1 cellular context compared by ENCODE assay signal in genomic region chr6:114419175-114419574, GRCh38.
TF ChIP-seq lines count a peak whose summit lies in the region.

No MANE protein-coding gene starts in this region.

TF ChIP-seq in GM12878, 131 proteins besides CTCF, POLR2A, EP300 and RAD21 (continued from another document and continues in another):
- TF ChIP-seq ZNF217 (IDR thresholded peaks at IDR 0.05) (no peak), PRDM15 (CRISPR knock-in tag; IDR thresholded peaks at IDR 0.05) (no peak), NR2F1 (conservative IDR thresholded peaks at IDR 0.05) (peak; percentile 57; the same call in 1 of the 2 replicates), ETV6 (conservative IDR thresholded peaks at IDR 0.05 in 1 of 2, IDR thresholded peaks at IDR 0.05 in 1 of 2; ENCODE audit: borderline replicate concordance in 1 of 2, low read depth in 1 of 2) (no peak), CBX5 (IDR thresholded peaks at IDR 0.05; ENCODE audit: low read depth) (no peak), SUPT20H (IDR thresholded peaks at IDR 0.05; ENCODE audit: borderline replicate concordance, control insufficient read depth, low read depth, low read length) (no peak), TCF3 (IDR thresholded peaks at IDR 0.05; ENCODE audit: borderline replicate concordance, insufficient read depth, low read depth, low read length) (no peak), CBFB (IDR thresholded peaks at IDR 0.05; ENCODE audit: low read depth) (no peak), MTA2 (IDR thresholded peaks at IDR 0.05; ENCODE audit: low read depth) (peak; percentile 62; the same call in 1 of the 2 replicates), ZNF207 (IDR thresholded peaks at IDR 0.05; ENCODE audit: borderline replicate concordance) (no peak), RCOR1 (conservative IDR thresholded peaks at IDR 0.05; ENCODE audit: low read depth, low read length) (no peak), SUZ12 (IDR thresholded peaks at IDR 0.05; ENCODE audit: unreplicated experiment) (no peak), HDAC2 (IDR thresholded peaks at IDR 0.05) (no peak), ZBTB11 (CRISPR knock-in tag; IDR thresholded peaks at IDR 0.05) (no peak), PAX8 (IDR thresholded peaks at IDR 0.05) (no peak), KAT2A (conservative IDR thresholded peaks at IDR 0.05; ENCODE audit: control insufficient read depth, low read depth, low read length) (no peak), MTA3 (IDR thresholded peaks at IDR 0.05; ENCODE audit: borderline replicate concordance, low read length) (no peak), YY1 (IDR thresholded peaks at IDR 0.05; ENCODE audit: low read depth, low read length) (no peak), SIX5 (IDR thresholded peaks at IDR 0.05; ENCODE audit: low read depth, low read length, severe bottlenecking) (no peak), CHD2 (IDR thresholded peaks at IDR 0.05; ENCODE audit: borderline replicate concordance, low read depth, low read length) (no peak), BACH1 (IDR thresholded peaks at IDR 0.05; ENCODE audit: borderline replicate concordance) (no peak), YBX1 (IDR thresholded peaks at IDR 0.05) (no peak), GABPA (IDR thresholded peaks at IDR 0.05; ENCODE audit: low read depth) (no peak), MEF2B (IDR thresholded peaks at IDR 0.05; ENCODE audit: partially characterized antibody, poor library complexity, severe bottlenecking) (no peak), IRF4 (IDR thresholded peaks at IDR 0.05; ENCODE audit: low read depth, low read length) (0 out of 2 replicates have a peak, but pooled peaks have one; percentile 29), LARP7 (IDR thresholded peaks at IDR 0.05) (no peak), SMC3 (IDR thresholded peaks at IDR 0.05; ENCODE audit: borderline replicate concordance, low read length) (no peak), NFYA (IDR thresholded peaks at IDR 0.05; ENCODE audit: borderline replicate concordance, low read depth, low read length) (no peak), NRF1 (conservative IDR thresholded peaks at IDR 0.05; ENCODE audit: low read depth, low read length) (no peak), TBL1XR1 (IDR thresholded peaks at IDR 0.05; ENCODE audit: low read depth, low read length) (no peak), ASH2L (IDR thresholded peaks at IDR 0.05; ENCODE audit: borderline replicate concordance, low read depth) (no peak), MEF2A (IDR thresholded peaks at IDR 0.05; ENCODE audit: insufficient read depth, low read depth, low read length) (peak; percentile 65), EZH2 (IDR thresholded peaks at IDR 0.05; ENCODE audit: borderline replicate concordance, control insufficient read depth, low read depth, low read length) (no peak), POLR2AphosphoS2 (IDR thresholded peaks at IDR 0.05; ENCODE audit: low read depth, low read length) (no peak), RBBP5 (conservative IDR thresholded peaks at IDR 0.05) (no peak), NR2C1 (IDR thresholded peaks at IDR 0.05) (no peak), POU2F2 (IDR thresholded peaks at IDR 0.05; ENCODE audit: borderline replicate concordance, low read depth, low read length) (no peak), SREBF2 (IDR thresholded peaks at IDR 0.05; ENCODE audit: low read length) (no peak), TCF7 (IDR thresholded peaks at IDR 0.05; ENCODE audit: borderline replicate concordance) (peak; percentile 77), HCFC1 (IDR thresholded peaks at IDR 0.05; ENCODE audit: low read length) (no peak), BHLHE40 (IDR thresholded peaks at IDR 0.05; ENCODE audit: borderline replicate concordance in 1 of 2, low read depth in 2 of 2, low read length in 1 of 2) (0 out of 4 replicates have a peak, but pooled peaks of 1 of the 2 experiments have one; percentile 18), REST (IDR thresholded peaks at IDR 0.05; ENCODE audit: low read depth, low read length) (no peak), DPF2 (IDR thresholded peaks at IDR 0.05) (peak; percentile 37; the same call in 1 of the 2 replicates), STAT1 (conservative IDR thresholded peaks at IDR 0.05) (no peak), CREB1 (IDR thresholded peaks at IDR 0.05; ENCODE audit: low read depth) (peak; percentile 71; the same call in 1 of the 2 replicates), NFXL1 (IDR thresholded peaks at IDR 0.05; ENCODE audit: borderline replicate concordance) (no peak), BRCA1 (IDR thresholded peaks at IDR 0.05; ENCODE audit: low read depth, low read length) (no peak), NR2C2 (IDR thresholded peaks at IDR 0.05; ENCODE audit: borderline replicate concordance, control insufficient read depth, insufficient read length, low read depth) (no peak), WRNIP1 (IDR thresholded peaks at IDR 0.05; ENCODE audit: borderline replicate concordance, low read depth, low read length) (no peak)
- TF ChIP-seq, protein P1, sequence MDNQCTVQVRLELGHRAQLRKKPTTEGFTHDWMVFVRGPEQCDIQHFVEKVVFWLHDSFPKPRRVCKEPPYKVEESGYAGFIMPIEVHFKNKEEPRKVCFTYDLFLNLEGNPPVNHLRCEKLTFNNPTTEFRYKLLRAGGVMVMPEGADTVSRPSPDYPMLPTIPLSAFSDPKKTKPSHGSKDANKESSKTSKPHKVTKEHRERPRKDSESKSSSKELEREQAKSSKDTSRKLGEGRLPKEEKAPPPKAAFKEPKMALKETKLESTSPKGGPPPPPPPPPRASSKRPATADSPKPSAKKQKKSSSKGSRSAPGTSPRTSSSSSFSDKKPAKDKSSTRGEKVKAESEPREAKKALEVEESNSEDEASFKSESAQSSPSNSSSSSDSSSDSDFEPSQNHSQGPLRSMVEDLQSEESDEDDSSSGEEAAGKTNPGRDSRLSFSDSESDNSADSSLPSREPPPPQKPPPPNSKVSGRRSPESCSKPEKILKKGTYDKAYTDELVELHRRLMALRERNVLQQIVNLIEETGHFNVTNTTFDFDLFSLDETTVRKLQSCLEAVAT (IDR thresholded peaks at IDR 0.05): no peak
- TF ChIP-seq, protein P2, sequence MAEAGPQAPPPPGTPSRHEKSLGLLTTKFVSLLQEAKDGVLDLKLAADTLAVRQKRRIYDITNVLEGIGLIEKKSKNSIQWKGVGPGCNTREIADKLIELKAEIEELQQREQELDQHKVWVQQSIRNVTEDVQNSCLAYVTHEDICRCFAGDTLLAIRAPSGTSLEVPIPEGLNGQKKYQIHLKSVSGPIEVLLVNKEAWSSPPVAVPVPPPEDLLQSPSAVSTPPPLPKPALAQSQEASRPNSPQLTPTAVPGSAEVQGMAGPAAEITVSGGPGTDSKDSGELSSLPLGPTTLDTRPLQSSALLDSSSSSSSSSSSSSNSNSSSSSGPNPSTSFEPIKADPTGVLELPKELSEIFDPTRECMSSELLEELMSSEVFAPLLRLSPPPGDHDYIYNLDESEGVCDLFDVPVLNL (IDR thresholded peaks at IDR 0.05; ENCODE audit: low read depth, low read length): no peak
- TF ChIP-seq, protein P3, sequence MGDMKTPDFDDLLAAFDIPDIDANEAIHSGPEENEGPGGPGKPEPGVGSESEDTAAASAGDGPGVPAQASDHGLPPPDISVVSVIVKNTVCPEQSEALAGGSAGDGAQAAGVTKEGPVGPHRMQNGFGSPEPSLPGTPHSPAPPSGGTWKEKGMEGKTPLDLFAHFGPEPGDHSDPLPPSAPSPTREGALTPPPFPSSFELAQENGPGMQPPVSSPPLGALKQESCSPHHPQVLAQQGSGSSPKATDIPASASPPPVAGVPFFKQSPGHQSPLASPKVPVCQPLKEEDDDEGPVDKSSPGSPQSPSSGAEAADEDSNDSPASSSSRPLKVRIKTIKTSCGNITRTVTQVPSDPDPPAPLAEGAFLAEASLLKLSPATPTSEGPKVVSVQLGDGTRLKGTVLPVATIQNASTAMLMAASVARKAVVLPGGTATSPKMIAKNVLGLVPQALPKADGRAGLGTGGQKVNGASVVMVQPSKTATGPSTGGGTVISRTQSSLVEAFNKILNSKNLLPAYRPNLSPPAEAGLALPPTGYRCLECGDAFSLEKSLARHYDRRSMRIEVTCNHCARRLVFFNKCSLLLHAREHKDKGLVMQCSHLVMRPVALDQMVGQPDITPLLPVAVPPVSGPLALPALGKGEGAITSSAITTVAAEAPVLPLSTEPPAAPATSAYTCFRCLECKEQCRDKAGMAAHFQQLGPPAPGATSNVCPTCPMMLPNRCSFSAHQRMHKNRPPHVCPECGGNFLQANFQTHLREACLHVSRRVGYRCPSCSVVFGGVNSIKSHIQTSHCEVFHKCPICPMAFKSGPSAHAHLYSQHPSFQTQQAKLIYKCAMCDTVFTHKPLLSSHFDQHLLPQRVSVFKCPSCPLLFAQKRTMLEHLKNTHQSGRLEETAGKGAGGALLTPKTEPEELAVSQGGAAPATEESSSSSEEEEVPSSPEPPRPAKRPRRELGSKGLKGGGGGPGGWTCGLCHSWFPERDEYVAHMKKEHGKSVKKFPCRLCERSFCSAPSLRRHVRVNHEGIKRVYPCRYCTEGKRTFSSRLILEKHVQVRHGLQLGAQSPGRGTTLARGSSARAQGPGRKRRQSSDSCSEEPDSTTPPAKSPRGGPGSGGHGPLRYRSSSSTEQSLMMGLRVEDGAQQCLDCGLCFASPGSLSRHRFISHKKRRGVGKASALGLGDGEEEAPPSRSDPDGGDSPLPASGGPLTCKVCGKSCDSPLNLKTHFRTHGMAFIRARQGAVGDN (IDR thresholded peaks at IDR 0.05): no peak
